Comparison of ENCODE assay signal across 8 cellular contexts in genomic region chr10:12042409-12042796, GRCh38.
DNase-seq lines count a peak whose midpoint lies in the region; ATAC-seq lines count a peak whose summit lies in the region.

No MANE protein-coding gene starts in this region.

- peaks cover 11% of the 10 kb centered on the region for H3K4me1 ChIP-seq in effector memory CD4-positive, alpha-beta T cell (ENCODE audit: control insufficient read depth, insufficient read depth, low read length, poor library complexity, severe bottlenecking)
- peaks cover 8% of the 10 kb centered on the region in 2 donors for H3K4me1 ChIP-seq in mucosa of rectum (ENCODE audit: control insufficient read depth in 2 of 2, insufficient read depth in 2 of 2, low read length in 2 of 2)

- no peaks in the 10 kb centered on the region for H3K27me3 ChIP-seq in effector memory CD4-positive, alpha-beta T cell (replicated peaks; ENCODE audit: control insufficient read depth, insufficient read depth, low read length, poor library complexity, severe bottlenecking)
- no peaks in the 10 kb centered on the region for H3K27me3 ChIP-seq in mucosa of rectum (ENCODE audit: control insufficient read depth in 2 of 2, insufficient read depth in 2 of 2, low read length in 2 of 2)

- H3K9me3 ChIP-seq in effector memory CD4-positive, alpha-beta T cell (ENCODE audit: control insufficient read depth, low read length), result no peaks in the 10 kb centered on the region
- no peaks in the 10 kb centered on the region for H3K9me3 ChIP-seq in mucosa of rectum (ENCODE audit: control insufficient read depth in 2 of 2, low read length in 2 of 2)

- H3K4me3 ChIP-seq in effector memory CD4-positive, alpha-beta T cell (ENCODE audit: insufficient read depth, low read depth, low read length, poor library complexity, severe bottlenecking), result peak overlapping the region; percentile 99
- H3K4me3 ChIP-seq in mucosa of rectum (ENCODE audit: low read length in 2 of 2), result peak overlapping the region; percentile 87 to 99

- no peaks in the 10 kb centered on the region for H3K36me3 ChIP-seq in effector memory CD4-positive, alpha-beta T cell (ENCODE audit: control insufficient read depth, insufficient read depth, low read length)
- H3K36me3 ChIP-seq in mucosa of rectum (ENCODE audit: control insufficient read depth in 2 of 2, insufficient read depth in 2 of 2, low read length in 2 of 2), result no peaks in the 10 kb centered on the region

- peak overlapping the region; percentile 99 for H3K27ac ChIP-seq in effector memory CD4-positive, alpha-beta T cell (ENCODE audit: insufficient read depth, low read length, poor library complexity, severe bottlenecking)
- H3K27ac ChIP-seq in mucosa of rectum (ENCODE audit: low read depth in 2 of 2, low read length in 2 of 2), result peak overlapping the region; percentile 93 to 98

- peak overlapping the region; percentile 88 to 96 for H3K9ac ChIP-seq in mucosa of rectum (ENCODE audit: low read depth in 1 of 2, low read length in 2 of 2)

- DNase-seq in NCI-H1417 (lab: John Stamatoyannopoulos, UW), result peak in 2 of 3 experiments; percentile 60 to 64
- no peak for DNase-seq in NCI-H1417 treated with DMSO at 0.1 percent for 48 hours (lab: John Stamatoyannopoulos, UW)
- DNase-seq in activated CD4-positive, CD25-positive, alpha-beta regulatory T cell treated with anti-CD3 and anti-CD28 coated beads, Interleukin-2, amount 50 U/mL, for 72 hours, result peak; percentile 57
- DNase-seq in effector memory CD4-positive, alpha-beta T cell, result peak; percentile 12 to 42 (median 42)
- DNase-seq in stimulated activated naive CD8-positive, alpha-beta T cell treated with anti-CD3 and anti-CD28 coated beads, Interleukin-15, Interleukin-2, amounts not matched to agents 100 U/mL and 50 U/mL, for 24 hours, result peak; percentile 63
- no peak for DNase-seq in NCI-H2196 (lab: John Stamatoyannopoulos, UW; ENCODE audit: unreplicated experiment)

- ATAC-seq in HG03159 (IDR thresholded peaks at IDR 0.05; ENCODE audit: unreplicated experiment), result peak; percentile 10
- peak; percentile 37 for ATAC-seq in stimulated activated naive CD8-positive, alpha-beta T cell treated with anti-CD3 and anti-CD28 coated beads, Interleukin-15, Interleukin-2, amounts not matched to agents 100 U/mL and 50 U/mL, for 24 hours

Comparison
In these comparisons a context has a peak if more than half of its experiments do, and no peak if none do; other contexts are left out.
1. DNase-seq: peak in NCI-H1417 (2 of 3), activated CD4-positive, CD25-positive, alpha-beta regulatory T cell treated with anti-CD3 and anti-CD28 coated beads, Interleukin-2, amount 50 U/mL, for 72 hours (single experiment), effector memory CD4-positive, alpha-beta T cell (3 of 3) and stimulated activated naive CD8-positive, alpha-beta T cell treated with anti-CD3 and anti-CD28 coated beads, Interleukin-15, Interleukin-2, amounts not matched to agents 100 U/mL and 50 U/mL, for 24 hours (single experiment); none in NCI-H1417 treated with DMSO at 0.1 percent for 48 hours (single experiment) and NCI-H2196 (single experiment).